In the genomic region with DNA sequence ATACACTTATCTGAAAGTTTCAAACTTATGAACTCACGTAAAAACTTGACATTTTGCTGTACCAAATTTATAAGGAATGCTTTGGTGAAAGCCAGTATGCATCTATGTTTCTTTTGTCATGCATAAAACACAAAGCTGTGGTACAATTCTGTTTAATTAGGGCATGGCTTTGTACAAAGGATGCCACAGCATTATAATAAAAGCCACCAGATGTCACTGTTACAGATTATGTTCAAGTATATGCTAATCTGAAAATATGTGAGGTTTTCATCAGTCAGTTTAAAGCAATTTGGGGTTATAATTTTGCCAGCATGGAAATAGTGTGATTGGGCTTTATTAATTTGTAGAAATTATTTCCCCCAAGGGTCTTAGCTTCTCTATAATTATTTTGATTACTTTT, we compare ENCODE assay signal across 9 cellular contexts.
DNase-seq lines count a peak whose midpoint lies in the region; ATAC-seq, FAIRE-seq and TF ChIP-seq lines count a peak whose summit lies in the region.
"Had no signal": no experiment of that assay in that cellular context is flagged by ENCODE, and none has a peak within 500 bp of the region (broad histone marks: within the 10 kb centered on the region; RNA-seq: fewer than 3 reads in every experiment).

No MANE protein-coding gene starts in this region.

- peaks cover 21% of the 10 kb centered on the region for H3K4me1 Mint-ChIP-seq in endodermal cell
- H3K4me1 Mint-ChIP-seq in naive thymus-derived CD4-positive, alpha-beta T cell = no peaks in the 10 kb centered on the region

- no peaks in the 10 kb centered on the region for H3K27me3 ChIP-seq in endodermal cell (ENCODE audit: control insufficient read depth, insufficient read depth, low read length, poor library complexity, severe bottlenecking)
- no peaks in the 10 kb centered on the region for H3K27me3 ChIP-seq in naive thymus-derived CD4-positive, alpha-beta T cell (ENCODE audit: control insufficient read depth in 2 of 2, insufficient read depth in 2 of 2, low read length in 2 of 2)

- H3K4me3 ChIP-seq in endodermal cell (ENCODE audit: low read length) = no peak overlapping the region
- no peak overlapping the region for H3K4me3 ChIP-seq in naive thymus-derived CD4-positive, alpha-beta T cell (ENCODE audit: low read length)

- TF ChIP-seq CTCF in endodermal cell (conservative IDR thresholded peaks at IDR 0.05) = peak; percentile 58

- no peak for DNase-seq in GM19239 (ENCODE audit: insufficient read length, low spot score)
- DNase-seq in NAMALWA (ENCODE audit: low spot score) = peak; percentile 58
- no peak for DNase-seq in endodermal cell
- no peak for DNase-seq in naive thymus-derived CD4-positive, alpha-beta T cell
- DNase-seq in islet precursor cell = no peak
- DNase-seq in stimulated activated CD8-positive, alpha-beta memory T cell treated with anti-CD3 and anti-CD28 coated beads, Interleukin-4, amount 100 ng/mL, for 48 hours = no peak

- no peaks in the 10 kb centered on the region for H3K27me3 Mint-ChIP-seq in endodermal cell (ENCODE audit: insufficient read depth)
- peaks cover 0 to 4% (median 0%) of the 10 kb centered on the region in 5 donors for H3K27me3 Mint-ChIP-seq in naive thymus-derived CD4-positive, alpha-beta T cell

- peak; percentile 80 for FAIRE-seq in A204.1 (lab: Jason Lieb, UNC)
- FAIRE-seq in GM19239 (lab: Jason Lieb, UNC) = peak; percentile 76

- no peaks in the 10 kb centered on the region for H3K9me3 ChIP-seq in endodermal cell (ENCODE audit: control insufficient read depth, low read length)
- H3K9me3 ChIP-seq in naive thymus-derived CD4-positive, alpha-beta T cell (ENCODE audit: control insufficient read depth in 2 of 3, low read length in 3 of 3) = no peaks in the 10 kb centered on the region

- no peak overlapping the region for H3K9ac ChIP-seq in endodermal cell (ENCODE audit: extremely low read depth, low read length, poor library complexity, severe bottlenecking)
- H3K9ac ChIP-seq: parathyroid adenoma had no signal

- no peaks in the 10 kb centered on the region for H3K9me3 Mint-ChIP-seq in endodermal cell
- peaks cover 0 to 9% (median 0%) of the 10 kb centered on the region in 11 donors for H3K9me3 Mint-ChIP-seq in naive thymus-derived CD4-positive, alpha-beta T cell

- 90 to 96% methylated on average over 1 of the region's 1 CpG for WGBS in endodermal cell (ENCODE audit: insufficient coverage in 1 of 2, insufficient read length in 1 of 2), 2 experiments

- H3K4me1 ChIP-seq in endodermal cell (ENCODE audit: control insufficient read depth, insufficient read depth, low read length) = peaks cover 4% of the 10 kb centered on the region
- H3K4me1 ChIP-seq in naive thymus-derived CD4-positive, alpha-beta T cell (ENCODE audit: control insufficient read depth in 2 of 2, insufficient read depth in 2 of 2, low read length in 2 of 2) = no peaks in the 10 kb centered on the region
- H3K4me1 ChIP-seq: parathyroid adenoma had no signal

- POLR2A ChIA-PET in naive thymus-derived CD4-positive, alpha-beta T cell (lab: Charles Lee) = no interaction called here

- ATAC-seq in HG03045 (IDR thresholded peaks at IDR 0.05; ENCODE audit: unreplicated experiment) = no peak
- ATAC-seq in naive thymus-derived CD4-positive, alpha-beta T cell = no peak

- no peak overlapping the region for H3K4me3 Mint-ChIP-seq in endodermal cell
- H3K4me3 Mint-ChIP-seq in naive thymus-derived CD4-positive, alpha-beta T cell = no peak overlapping the region

- intact Hi-C loops in naive thymus-derived CD4-positive, alpha-beta T cell (cut with micrococcal nuclease) = loop anchor here in 1 of 2 donors (5.0 kb wide), 1 partner anchor 360 kb away; no protein-coding TSS in a partner anchor

- no peaks in the 10 kb centered on the region for H3K36me3 ChIP-seq in endodermal cell (ENCODE audit: control insufficient read depth, insufficient read depth, low read length)
- no peaks in the 10 kb centered on the region for H3K36me3 ChIP-seq in naive thymus-derived CD4-positive, alpha-beta T cell (ENCODE audit: control insufficient read depth in 2 of 3, insufficient read depth in 3 of 3, low read length in 3 of 3)

- no peaks in the 10 kb centered on the region for H3K36me3 Mint-ChIP-seq in endodermal cell (ENCODE audit: low read depth)
- no peaks in the 10 kb centered on the region for H3K36me3 Mint-ChIP-seq in naive thymus-derived CD4-positive, alpha-beta T cell

- CTCF ChIA-PET in naive thymus-derived CD4-positive, alpha-beta T cell (lab: Charles Lee) = interaction anchor here (1.2 kb wide), 1 partner anchor 20 kb away, joined by 3 read pairs; no protein-coding TSS in a partner anchor

- H3K27ac ChIP-seq in endodermal cell (ENCODE audit: low read depth, low read length) = peak overlapping the region; percentile 14
- no peak overlapping the region for H3K27ac ChIP-seq in naive thymus-derived CD4-positive, alpha-beta T cell (ENCODE audit: low read depth, low read length)
- H3K27ac ChIP-seq: parathyroid adenoma had no signal

- H3K27ac Mint-ChIP-seq in endodermal cell = no peak overlapping the region
- no peak overlapping the region for H3K27ac Mint-ChIP-seq in naive thymus-derived CD4-positive, alpha-beta T cell
